In the genomic region with DNA sequence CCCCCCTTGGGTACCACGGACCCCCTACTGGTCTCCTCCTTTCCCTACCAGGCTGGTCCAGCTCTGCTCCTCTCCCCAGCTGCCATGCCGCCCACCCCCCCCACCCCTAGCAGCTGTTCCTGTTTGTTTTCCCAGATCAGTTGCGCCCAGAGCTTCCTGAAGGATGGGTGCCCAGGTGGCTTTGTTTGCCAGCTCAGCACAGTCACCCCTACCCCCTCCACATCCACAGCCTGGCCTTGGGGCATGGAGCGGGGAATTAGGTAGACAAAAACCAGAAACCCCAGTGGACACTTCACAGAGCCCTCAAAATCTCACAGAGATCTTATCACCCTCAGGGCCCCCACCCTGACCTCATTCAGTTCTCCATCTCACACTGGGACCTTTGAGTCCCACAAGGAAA, we compare ENCODE assay signal across 13 cellular contexts. TPM values are rescaled to one million over a fixed set of nuclear protein-coding genes. Genes with fewer than 3 reads are reported as not detected.
A peak's percentile ranks its signal among the peaks of the same experiment; 100 is the strongest.
DNase-seq lines count a peak whose midpoint lies in the region; ATAC-seq and TF ChIP-seq lines count a peak whose summit lies in the region.
"Had no signal": no experiment of that assay in that cellular context is flagged by ENCODE, and none has a peak within 500 bp of the region (broad histone marks: within the 10 kb centered on the region; RNA-seq: fewer than 3 reads in every experiment).

No MANE protein-coding gene starts in this region.

- DNase-seq in LNCaP clone FGC (ENCODE audit: low read depth): no peak
- DNase-seq in NCI-H2196 treated with DMSO at 0.1 percent for 48 hours (lab: John Stamatoyannopoulos, UW; ENCODE audit: unreplicated experiment): peak; percentile 81
- no peak for DNase-seq in T-helper 17 cell
- no peak for DNase-seq in transverse colon
- DNase-seq in HUDEP-2 (lab: John Stamatoyannopoulos, UW; ENCODE audit: unreplicated experiment in 76 of 76): no peak
- DNase-seq in naive thymus-derived CD4-positive, alpha-beta T cell: no peak
- DNase-seq: activated gamma-delta T cell treated with Interleukin-2 at 50 U/mL for 16 hours; CD4-positive, alpha-beta memory T cell had no signal

- H3K27ac ChIP-seq in transverse colon: peak overlapping the region; percentile 6 to 66 (median 41)
- H3K27ac ChIP-seq in naive thymus-derived CD4-positive, alpha-beta T cell (ENCODE audit: low read depth, low read length): no peak overlapping the region
- H3K27ac ChIP-seq: SJSA1, skin epidermis had no signal

- peaks cover 81% of the 10 kb centered on the region for H3K27me3 ChIP-seq in transverse colon
- H3K27me3 ChIP-seq in naive thymus-derived CD4-positive, alpha-beta T cell (ENCODE audit: control insufficient read depth in 2 of 2, insufficient read depth in 2 of 2, low read length in 2 of 2): peaks cover 4 to 27% of the 10 kb centered on the region in 2 donors

- intact Hi-C loops in transverse colon (cut with DNase I; ENCODE audit: low total_unique reads): no loop called here
- intact Hi-C loops in naive thymus-derived CD4-positive, alpha-beta T cell (cut with micrococcal nuclease): loop anchor here (1.0 to 5.0 kb wide), 5 partner anchors 16 to 158 kb away; no protein-coding TSS in a partner anchor

- peaks cover 0 to 1% (median 0%) of the 10 kb centered on the region in 11 donors for H3K9me3 Mint-ChIP-seq in naive thymus-derived CD4-positive, alpha-beta T cell
- H3K9me3 Mint-ChIP-seq: CD4-positive, alpha-beta memory T cell; stimulated activated naive CD8-positive, alpha-beta T cell treated with anti-CD3 and anti-CD28 coated beads, Interleukin-15, Interleukin-2, amounts not matched to agents 100 ng/mL and 50 ng/mL, for 24 hours had no signal

- WGBS in transverse colon (ENCODE audit: low coverage in 1 of 2), 2 donors: 28% methylated on average over 4 of the region's 4 CpGs; no CpG with 5 or more reads in 1 of the 2 donors

- TF ChIP-seq POLR2A in transverse colon (IDR thresholded peaks at IDR 0.05): no peak

- in situ Hi-C loops in transverse colon (cut with MboI; ENCODE audit: low pct_ligation_motif_present in 1 of 4, low pct_unique_long_range_greater_than_20kb in 1 of 4, low sequenced_read_pairs in 3 of 4): no loop called here

- TF ChIP-seq EP300 in transverse colon (IDR thresholded peaks at IDR 0.05; ENCODE audit: low read depth): no peak

- CTCF ChIA-PET in naive thymus-derived CD4-positive, alpha-beta T cell (lab: Charles Lee): interaction anchor here (0.5 to 1.1 kb wide), 4 partner anchors 14 to 299 kb away, joined by 3 read pairs; no protein-coding TSS in a partner anchor

- no peak overlapping the region for H3K27ac Mint-ChIP-seq in T-helper 17 cell
- H3K27ac Mint-ChIP-seq in naive thymus-derived CD4-positive, alpha-beta T cell: no peak overlapping the region
- H3K27ac Mint-ChIP-seq: stimulated activated naive CD8-positive, alpha-beta T cell treated with anti-CD3 and anti-CD28 coated beads, Interleukin-15, Interleukin-2, amounts not matched to agents 100 ng/mL and 50 ng/mL, for 24 hours had no signal

- no peaks in the 10 kb centered on the region for H3K36me3 ChIP-seq in transverse colon
- H3K36me3 ChIP-seq in naive thymus-derived CD4-positive, alpha-beta T cell (ENCODE audit: control insufficient read depth in 2 of 3, insufficient read depth in 3 of 3, low read length in 3 of 3): no peaks in the 10 kb centered on the region
- H3K36me3 ChIP-seq: SJSA1 had no signal

- H3K4me1 ChIP-seq in transverse colon: peaks cover 16 to 40% (median 33%) of the 10 kb centered on the region in 4 donors
- peaks cover 5 to 7% of the 10 kb centered on the region in 2 donors for H3K4me1 ChIP-seq in naive thymus-derived CD4-positive, alpha-beta T cell (ENCODE audit: control insufficient read depth in 2 of 2, insufficient read depth in 2 of 2, low read length in 2 of 2)

- H3K4me3 ChIP-seq in LNCaP clone FGC (ENCODE audit: low read depth, low read length) (peak overlapping the region; percentile 54; the same call in 1 of the 2 replicates), transverse colon (no peak overlapping the region)
- H3K4me3 ChIP-seq in naive thymus-derived CD4-positive, alpha-beta T cell (ENCODE audit: low read length): no peak overlapping the region
- H3K4me3 ChIP-seq: SJSA1 had no signal

- ATAC-seq in T-helper 17 cell: no peak
- no peak for ATAC-seq in GM21528 (IDR thresholded peaks at IDR 0.05; ENCODE audit: low FRiP score, unreplicated experiment)
- ATAC-seq in naive thymus-derived CD4-positive, alpha-beta T cell: no peak

- POLR2A ChIA-PET in naive thymus-derived CD4-positive, alpha-beta T cell (lab: Charles Lee): no interaction called here

- H3K4me3 Mint-ChIP-seq in T-helper 17 cell: peak overlapping the region; percentile 41
- H3K4me3 Mint-ChIP-seq in naive thymus-derived CD4-positive, alpha-beta T cell: no peak overlapping the region

- peaks cover 18% of the 10 kb centered on the region for H3K4me1 Mint-ChIP-seq in T-helper 17 cell
- peaks cover 0 to 18% (median 7%) of the 10 kb centered on the region in 7 donors for H3K4me1 Mint-ChIP-seq in naive thymus-derived CD4-positive, alpha-beta T cell

- H3K36me3 Mint-ChIP-seq in T-helper 17 cell (ENCODE audit: low read depth): peaks cover 3% of the 10 kb centered on the region
- no peaks in the 10 kb centered on the region for H3K36me3 Mint-ChIP-seq in naive thymus-derived CD4-positive, alpha-beta T cell
- H3K36me3 Mint-ChIP-seq: CD4-positive, alpha-beta memory T cell had no signal

- H3K27me3 Mint-ChIP-seq in T-helper 17 cell: peaks cover 74% of the 10 kb centered on the region
- H3K27me3 Mint-ChIP-seq in naive thymus-derived CD4-positive, alpha-beta T cell: peaks cover 51 to 84% (median 56%) of the 10 kb centered on the region in 5 donors

- H3K9me3 ChIP-seq in T-helper 17 cell (ENCODE audit: control insufficient read depth, low read length, poor library complexity, severe bottlenecking) (no peaks in the 10 kb centered on the region), transverse colon (no peaks in the 10 kb centered on the region)
- no peaks in the 10 kb centered on the region for H3K9me3 ChIP-seq in naive thymus-derived CD4-positive, alpha-beta T cell (ENCODE audit: control insufficient read depth in 2 of 3, low read length in 3 of 3)
- H3K9me3 ChIP-seq: SJSA1 had no signal

- TF ChIP-seq CTCF in LNCaP clone FGC (IDR thresholded peaks at IDR 0.05; ENCODE audit: control insufficient read depth, extremely low read depth, insufficient read depth) (no peak), transverse colon (IDR thresholded peaks at IDR 0.05) (no peak)

RNA-seq across cellular contexts. Expression of gene CRYBA2, which starts 3.7 kb away (rescaled TPM):
- total RNA-seq in T-helper 17 cell (not detected), transverse colon (1 to 10 TPM in 1 of 4 donors, not detected in 3; 5.6 TPM)
- total RNA-seq in naive thymus-derived CD4-positive, alpha-beta T cell: not detected
- polyA plus RNA-seq in naive thymus-derived CD4-positive, alpha-beta T cell: not detected
- total RNA-seq: CD4-positive, alpha-beta memory T cell; H4; SJSA1 had no signal
- polyA plus RNA-seq: CD4-positive, alpha-beta memory T cell had no signal

RNA-seq across cellular contexts. Expression of gene FEV, which starts 12.0 kb away (rescaled TPM):
- total RNA-seq in T-helper 17 cell (not detected), transverse colon (1 to 10 TPM in 2 of 4 donors, not detected in 2; 1.9 to 8.2 TPM)
- not detected for total RNA-seq in naive thymus-derived CD4-positive, alpha-beta T cell
- polyA plus RNA-seq in naive thymus-derived CD4-positive, alpha-beta T cell: not detected
- total RNA-seq: CD4-positive, alpha-beta memory T cell; H4; SJSA1 had no signal
- polyA plus RNA-seq: CD4-positive, alpha-beta memory T cell had no signal

RNA-seq across cellular contexts. Expression of gene CDK5R2, which starts 37.5 kb away (rescaled TPM):
- total RNA-seq in T-helper 17 cell: not detected
- under 1 TPM in 1 of 4 donors, not detected in 3; 0.41 TPM for total RNA-seq in transverse colon
- not detected for total RNA-seq in naive thymus-derived CD4-positive, alpha-beta T cell
- polyA plus RNA-seq in naive thymus-derived CD4-positive, alpha-beta T cell: not detected
- total RNA-seq: CD4-positive, alpha-beta memory T cell; SJSA1 had no signal
- polyA plus RNA-seq: CD4-positive, alpha-beta memory T cell had no signal

RNA-seq across cellular contexts. Expression of gene CFAP65, which starts 44.4 kb away (rescaled TPM):
- total RNA-seq in T-helper 17 cell (not detected), transverse colon (1 to 10 TPM in 2 of 4 donors, under 1 TPM in 1, not detected in 1; 0.64 to 3.0 (median 1.5) TPM)
- not detected for total RNA-seq in naive thymus-derived CD4-positive, alpha-beta T cell
- polyA plus RNA-seq in naive thymus-derived CD4-positive, alpha-beta T cell: not detected
- total RNA-seq: CD4-positive, alpha-beta memory T cell; SJSA1 had no signal
- polyA plus RNA-seq: CD4-positive, alpha-beta memory T cell had no signal
